In the genomic region with DNA sequence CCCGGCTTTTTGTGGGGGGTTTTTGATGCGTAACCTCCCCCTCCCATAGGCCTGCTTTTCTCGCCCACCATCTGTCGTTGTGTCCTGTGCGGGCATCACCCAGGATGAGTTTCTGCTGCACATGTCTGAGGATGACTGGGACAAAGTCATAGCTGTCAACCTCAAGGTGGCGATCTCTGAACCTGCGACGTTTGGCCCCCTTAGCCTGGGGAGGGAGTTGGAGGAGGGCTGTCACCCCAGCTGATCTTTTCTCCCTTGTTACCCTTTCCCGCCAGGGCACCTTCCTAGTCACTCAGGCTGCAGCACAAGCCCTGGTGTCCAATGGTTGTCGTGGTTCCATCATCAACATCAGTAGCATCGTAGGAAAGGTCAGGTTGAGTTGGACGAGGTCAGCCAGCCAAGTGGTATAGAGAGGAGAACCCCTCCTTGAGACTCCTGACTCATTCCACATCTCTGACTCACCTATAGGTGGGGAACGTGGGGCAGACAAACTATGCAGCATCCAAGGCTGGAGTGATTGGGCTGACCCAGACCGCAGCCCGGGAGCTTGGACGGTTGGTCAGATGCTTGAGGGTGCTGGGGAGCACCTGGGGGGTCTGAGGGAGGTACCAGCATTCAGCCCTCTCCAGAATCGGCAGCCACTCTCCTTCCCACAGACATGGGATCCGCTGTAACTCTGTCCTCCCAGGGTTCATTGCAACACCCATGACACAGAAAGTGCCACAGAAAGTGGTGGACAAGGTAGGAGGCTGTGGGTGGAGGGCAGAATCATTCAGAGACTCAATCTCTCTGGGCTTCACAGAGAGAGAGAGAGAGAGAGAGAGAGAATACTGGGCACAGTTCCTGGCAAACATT, we compare ENCODE assay signal across 8 cellular contexts. TPM values are rescaled to one million over a fixed set of nuclear protein-coding genes. Genes with fewer than 3 reads are reported as not detected.
DNase-seq lines count a peak whose midpoint lies in the region; ATAC-seq and TF ChIP-seq lines count a peak whose summit lies in the region.

No MANE protein-coding gene starts in this region.

- ATAC-seq in GM23338 = peak; percentile 2
- no peak for ATAC-seq in omental fat pad (ENCODE audit: low FRiP score)

- peaks cover 44% of the 10 kb centered on the region for H3K4me1 ChIP-seq in A673 (ENCODE audit: insufficient read depth, low read length, poor library complexity, severe bottlenecking)
- peaks cover 31% of the 10 kb centered on the region for H3K4me1 ChIP-seq in GM23338 (ENCODE audit: insufficient read depth)
- peaks cover 49 to 71% (median 63%) of the 10 kb centered on the region in 4 donors for H3K4me1 ChIP-seq in esophagus muscularis mucosa
- peaks cover 22% of the 10 kb centered on the region for H3K4me1 ChIP-seq in rectal smooth muscle tissue (ENCODE audit: control insufficient read depth, insufficient read depth, low read length)

- CTCF ChIA-PET in A673 (lab: Charles Lee) = interaction anchor here (0.6 kb wide), 1 partner anchor 112 kb away, joined by 3 read pairs; the partner anchor contains the start of gene ZBTB22

- H3K36me3 ChIP-seq in A673 (ENCODE audit: insufficient read depth, low read length, poor library complexity, severe bottlenecking) (peaks cover 35% of the 10 kb centered on the region), GM23338 (ENCODE audit: insufficient read depth) (peaks cover 11% of the 10 kb centered on the region; the same call in 1 of the 2 replicates), WERI-Rb-1 (peaks cover 45% of the 10 kb centered on the region), esophagus muscularis mucosa (peaks cover 18 to 36% (median 30%) of the 10 kb centered on the region in 4 donors), rectal smooth muscle tissue (ENCODE audit: control insufficient read depth, insufficient read depth, low read length) (peaks cover 18% of the 10 kb centered on the region)

- peaks cover 61% of the 10 kb centered on the region for H3K4me1 Mint-ChIP-seq in GM23338

- no peak for TF ChIP-seq POLR2A in esophagus muscularis mucosa (IDR thresholded peaks at IDR 0.05; ENCODE audit: low read depth)

- H3K27me3 ChIP-seq in A673 (replicated peaks; ENCODE audit: insufficient read depth, low read depth, low read length, poor library complexity) (no peaks in the 10 kb centered on the region), GM23338 (ENCODE audit: insufficient read depth) (peaks cover 48% of the 10 kb centered on the region), WERI-Rb-1 (ENCODE audit: insufficient read depth, low read depth, severe bottlenecking) (no peaks in the 10 kb centered on the region), esophagus muscularis mucosa (no peaks in the 10 kb centered on the region), rectal smooth muscle tissue (ENCODE audit: control insufficient read depth, insufficient read depth, low read length) (no peaks in the 10 kb centered on the region)

- H3K27ac ChIP-seq in A673 (ENCODE audit: low read depth, low read length, poor library complexity, severe bottlenecking) (peak overlapping the region; percentile 95), GM23338 (ENCODE audit: low read depth) (no peak overlapping the region), WERI-Rb-1 (peak overlapping the region; percentile 90), esophagus muscularis mucosa (replicated peaks in 1 of 4) (peak overlapping the region in 3 of 4 donors; percentile 31 to 68 (median 60)), rectal smooth muscle tissue (ENCODE audit: low read depth, low read length) (no peak overlapping the region)

- intact Hi-C loops in A673 (cut with micrococcal nuclease; ENCODE audit: unreplicated experiment) (loop anchor here (10.0 kb wide), 1 partner anchor 189 kb away; the partner anchor contains the start of gene KIFC1), esophagus muscularis mucosa (cut with DNase I) (no loop called here)

- DNase-seq in A673 (ENCODE audit: low spot score) = no peak
- DNase-seq in GM23338 (ENCODE audit: low spot score) = peak; percentile 44
- peak; percentile 89 for DNase-seq in WERI-Rb-1
- no peak for DNase-seq in esophagus muscularis mucosa (ENCODE audit: extremely low spot score)
- no peak for DNase-seq in NCI-H526 treated with DMSO at 0.1 percent for 48 hours (lab: John Stamatoyannopoulos, UW)
- no peak for DNase-seq in omental fat pad (ENCODE audit: low spot score)
- no peak for DNase-seq in GOT3 (lab: John Stamatoyannopoulos, UW)

- POLR2A ChIA-PET in A673 (lab: Charles Lee; ENCODE audit: low non-redundant PET) = no interaction called here

- H3K27me3 Mint-ChIP-seq in GM23338 (ENCODE audit: insufficient read depth, low read depth, poor library complexity) = peaks cover 45% of the 10 kb centered on the region

- 0 out of 2 replicates have a peak, but pooled peaks have one; percentile 16 for TF ChIP-seq CTCF in A673 (conservative IDR thresholded peaks at IDR 0.05; ENCODE audit: low read depth, low read length)
- peak; percentile 37 to 61; a peak in 3 of 4 replicates for TF ChIP-seq CTCF in GM23338 (conservative IDR thresholded peaks at IDR 0.05; ENCODE audit: low read depth in 2 of 2)
- TF ChIP-seq CTCF in WERI-Rb-1 (IDR thresholded peaks at IDR 0.05; ENCODE audit: low read depth, low read length) = peak; percentile 75
- no peak for TF ChIP-seq CTCF in esophagus muscularis mucosa (IDR thresholded peaks at IDR 0.05)
- TF ChIP-seq CTCF in omental fat pad (IDR thresholded peaks at IDR 0.05) = no peak

- BruUV-seq in A673 (replicated peaks; lab: Mats Ljungman, UMichigan) = no TSS peak

- H3K79me2 ChIP-seq in GM23338 (replicated peaks; ENCODE audit: insufficient read depth) = peaks cover 23% of the 10 kb centered on the region

- H3K9me2 ChIP-seq in GM23338 (ENCODE audit: insufficient read depth) = no peaks in the 10 kb centered on the region

- H3K9me3 ChIP-seq in A673 (ENCODE audit: low read depth, low read length, poor library complexity, severe bottlenecking) = no peaks in the 10 kb centered on the region
- no peaks in the 10 kb centered on the region for H3K9me3 ChIP-seq in WERI-Rb-1 (ENCODE audit: severe bottlenecking)
- H3K9me3 ChIP-seq in esophagus muscularis mucosa = no peaks in the 10 kb centered on the region

- TF ChIP-seq EP300 in esophagus muscularis mucosa (IDR thresholded peaks at IDR 0.05) = no peak

- H3K36me3 Mint-ChIP-seq in GM23338 (ENCODE audit: low read depth) = peaks cover 42% of the 10 kb centered on the region

- 0 out of 2 replicates have a peak overlapping the region, but pooled peaks have one; percentile 12 for H3K27ac Mint-ChIP-seq in GM23338

- peak overlapping the region; percentile 93; the same call in 1 of the 2 replicates for H2AFZ ChIP-seq in GM23338

- H4K20me1 ChIP-seq in GM23338 (replicated peaks; ENCODE audit: insufficient read depth) = peaks cover 21% of the 10 kb centered on the region

- H3K4me2 ChIP-seq in GM23338 = peak overlapping the region; percentile 96

- H3F3A ChIP-seq in GM23338 (replicated peaks; ENCODE audit: low read depth) = peaks cover 29% of the 10 kb centered on the region

- peak overlapping the region; percentile 93 for H3K4me3 ChIP-seq in A673 (ENCODE audit: low read depth, low read length, poor library complexity, severe bottlenecking)
- peak overlapping the region; percentile 98 for H3K4me3 ChIP-seq in GM23338
- H3K4me3 ChIP-seq in WERI-Rb-1 (ENCODE audit: low read depth, low read length) = peak overlapping the region; percentile 88
- H3K4me3 ChIP-seq in esophagus muscularis mucosa = peak overlapping the region; percentile 62 to 65 (median 62)
- peak overlapping the region; percentile 92 for H3K4me3 ChIP-seq in rectal smooth muscle tissue (ENCODE audit: low read length)

- no peak overlapping the region for H3K9ac ChIP-seq in rectal smooth muscle tissue (ENCODE audit: low read length)

- H3K4me3 Mint-ChIP-seq in GM23338 = peak overlapping the region; percentile 84

- WGBS in esophagus muscularis mucosa = 51% methylated on average over 14 of the region's 18 CpGs

- no peaks in the 10 kb centered on the region; the same call in 2 of the 3 replicates for H3K9me3 Mint-ChIP-seq in GM23338

TF ChIP-seq in GM23338, 12 proteins besides CTCF, POLR2A, EP300 and RAD21 (continues in another document):
- TF ChIP-seq ETS1 (IDR thresholded peaks at IDR 0.05) (no peak), ZNF114 (CRISPR knock-in tag; IDR thresholded peaks at IDR 0.05) (no peak), JUNB (IDR thresholded peaks at IDR 0.05; ENCODE audit: unreplicated experiment) (no peak)

RNA-seq across cellular contexts. Expression of gene HSD17B8, which starts 0.9 kb away (rescaled TPM):
- total RNA-seq in A673 (2021) (5.9 and 11.0 TPM in 2 replicates), esophagus muscularis mucosa (10 to 100 TPM in 3 of 4 donors, 1 to 10 TPM in 1; 2.0 to 15.0 (median 12.9) TPM), omental fat pad (10 to 100 TPM in 2 of 4 donors, 1 to 10 TPM in 2; 6.9 to 13.6 (median 11.0) TPM)
- 8.9 and 16.0 TPM in 2 replicates for total RNA-seq in GM23338 (2014; rRNA removed; shearing (Covaris generic))
- polyA plus RNA-seq in GM23338 (2016; fragmentation: Nextera tagmentation; extraction: Ambion mirVana) = 4.3 and 5.6 TPM in 2 replicates

RNA-seq across cellular contexts. Expression of gene RING1, which starts 2.9 kb away (rescaled TPM):
- total RNA-seq in A673 (2021) (43.3 and 47.5 TPM in 2 replicates), esophagus muscularis mucosa (10 to 100 TPM; 15.0 to 25.3 (median 20.6) TPM), omental fat pad (10 to 100 TPM; 13.1 to 20.1 (median 15.7) TPM)
- total RNA-seq in GM23338 (2014; rRNA removed; shearing (Covaris generic)) = 8.0 and 16.0 TPM in 2 replicates
- polyA plus RNA-seq in GM23338 (2016; fragmentation: Nextera tagmentation; extraction: Ambion mirVana) = 6.4 and 8.3 TPM in 2 replicates

RNA-seq across cellular contexts. Expression of gene SLC39A7, which starts 4.7 kb away (rescaled TPM):
- total RNA-seq in A673 (2021) = 119 and 124 TPM in 2 replicates
- 75.9 and 79.9 TPM in 2 replicates for total RNA-seq in GM23338 (2014; rRNA removed; shearing (Covaris generic))
- 9.0 and 9.2 TPM in 2 replicates for polyA plus RNA-seq in GM23338 (2016; fragmentation: Nextera tagmentation; extraction: Ambion mirVana)
- 10 to 100 TPM; 43.6 to 80.1 (median 62.3) TPM for total RNA-seq in esophagus muscularis mucosa
- 10 to 100 TPM; 57.5 to 82.8 (median 70.1) TPM for total RNA-seq in omental fat pad

RNA-seq across cellular contexts. Expression of gene RXRB, which starts 4.9 kb away (rescaled TPM):
- total RNA-seq in A673 (2021) = 42.7 and 43.6 TPM in 2 replicates
- 11.3 and 11.6 TPM in 2 replicates for total RNA-seq in GM23338 (2014; rRNA removed; shearing (Covaris generic))
- polyA plus RNA-seq in GM23338 (2016; fragmentation: Nextera tagmentation; extraction: Ambion mirVana) = 6.7 and 6.9 TPM in 2 replicates
- total RNA-seq in esophagus muscularis mucosa = 10 to 100 TPM; 21.5 to 34.1 (median 32.2) TPM
- 10 to 100 TPM; 19.9 to 35.9 (median 22.7) TPM for total RNA-seq in omental fat pad

RNA-seq across cellular contexts. Expression of gene COL11A2, which starts 13.1 kb away (rescaled TPM):
- total RNA-seq in A673 (2021) = 1.6 and 1.9 TPM in 2 replicates
- total RNA-seq in GM23338 (2014; rRNA removed; shearing (Covaris generic)) = 1.3 and 2.7 TPM in 2 replicates
- 1.6 and 2.2 TPM in 2 replicates for polyA plus RNA-seq in GM23338 (2016; fragmentation: Nextera tagmentation; extraction: Ambion mirVana)
- 1 to 10 TPM in 1 of 4 donors, under 1 TPM in 2, not detected in 1; 0.17 to 1.1 (median 0.19) TPM for total RNA-seq in esophagus muscularis mucosa
- 1 to 10 TPM in 1 of 4 donors, under 1 TPM in 3; 0.13 to 1.3 (median 0.53) TPM for total RNA-seq in omental fat pad

Comparison
In these comparisons a context has a peak if more than half of its experiments do, and no peak if none do; other contexts are left out.
1. DNase-seq: peak in GM23338 (single experiment) and WERI-Rb-1 (single experiment); none in A673 (single experiment), esophagus muscularis mucosa (single experiment), NCI-H526 treated with DMSO at 0.1 percent for 48 hours (single experiment), omental fat pad (single experiment) and GOT3 (single experiment).
2. H3K27ac ChIP-seq: peak in A673 (single experiment), WERI-Rb-1 (single experiment) and esophagus muscularis mucosa (3 of 4); none in GM23338 (single experiment) and rectal smooth muscle tissue (single experiment).
3. CTCF ChIP-seq: peak in A673 (single experiment), GM23338 (2 of 2) and WERI-Rb-1 (single experiment); none in esophagus muscularis mucosa (0 of 3) and omental fat pad (0 of 3).
4. Peak in every context shown above with its lines, with median percentiles within 50 percentile points of each other: H3K4me3 ChIP-seq.